In the genomic region with DNA sequence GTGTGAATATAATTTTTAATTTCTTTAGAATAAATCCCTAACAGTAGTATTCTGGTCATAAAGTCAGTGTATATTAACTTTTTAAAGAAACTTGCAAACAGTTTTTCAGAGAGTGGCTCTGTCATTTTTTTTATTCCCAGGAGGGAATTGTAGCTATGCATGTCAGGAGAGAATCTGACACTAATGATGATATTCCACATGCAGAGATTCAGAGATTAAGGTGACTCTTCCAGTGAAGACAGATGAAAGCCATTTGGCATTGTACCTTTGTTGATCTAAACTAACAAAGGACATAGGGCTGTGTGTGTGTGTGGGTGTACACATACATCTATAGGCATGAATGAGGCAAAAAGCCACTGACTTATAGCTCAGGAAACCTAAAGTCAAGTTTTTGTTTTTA, we compare ENCODE assay signal across 5 cellular contexts.
"Had no signal": no experiment of that assay in that cellular context is flagged by ENCODE, and none has a peak within 500 bp of the region (broad histone marks: within the 10 kb centered on the region; RNA-seq: fewer than 3 reads in every experiment).

No MANE protein-coding gene starts in this region.

- H3K27ac Mint-ChIP-seq: GM23338 had no signal

- H3K4me2 ChIP-seq: GM23338 had no signal

- H3K9me3 Mint-ChIP-seq: GM23338 had no signal

- H3K4me3 ChIP-seq: GM23338, K562 had no signal

- H2AFZ ChIP-seq: GM23338 had no signal

- ATAC-seq: GM23338, K562 had no signal

- H3K4me3 Mint-ChIP-seq: GM23338, H9 had no signal

- DNase-seq: H9, HCEC 1CT, IMR-90 had no signal
